In genomic region chr17:29683481-29683880, GRCh38 we compare ENCODE assay signal across 14 cellular contexts.
DNase-seq lines count a peak whose midpoint lies in the region; ATAC-seq and TF ChIP-seq lines count a peak whose summit lies in the region.
"Had no signal": no experiment of that assay in that cellular context is flagged by ENCODE, and none has a peak within 500 bp of the region (broad histone marks: within the 10 kb centered on the region; RNA-seq: fewer than 3 reads in every experiment).

No MANE protein-coding gene starts in this region.

- H3K4me1 ChIP-seq in BLaER1 (peaks cover 59% of the 10 kb centered on the region), Peyer's patch (peaks cover 0 to 8% (median 2%) of the 10 kb centered on the region in 4 donors), gastroesophageal sphincter (peaks cover 9 to 56% (median 10%) of the 10 kb centered on the region in 3 donors)

- H3K4me3 ChIP-seq in BLaER1 (no peak overlapping the region), Peyer's patch (no peak overlapping the region), gastroesophageal sphincter (no peak overlapping the region)
- H3K4me3 ChIP-seq: coronary artery had no signal

- TF ChIP-seq POLR2A in Peyer's patch (IDR thresholded peaks at IDR 0.05) (no peak), gastroesophageal sphincter (IDR thresholded peaks at IDR 0.05) (no peak)

- peak overlapping the region; percentile 76 for H3K4me2 ChIP-seq in BLaER1

- DNase-seq in Peyer's patch (no peak), pulmonary artery endothelial cell (ENCODE audit: low read depth, low spot score) (peak; percentile 4), NCI-H526 (lab: John Stamatoyannopoulos, UW) (no peak)
- no peak for DNase-seq in activated CD4-positive, CD25-positive, alpha-beta regulatory T cell (lab: John Stamatoyannopoulos, UW)
- DNase-seq: activated CD4-positive, alpha-beta T cell treated with anti-CD3 and anti-CD28 coated beads for 1 hour; DMS79; NCI-H1092; NCI-H2227 treated with DMSO at 0.1 percent for 48 hours; nephron progenitor cell had no signal

- peak overlapping the region; percentile 96 for H3K27ac ChIP-seq in BLaER1
- H3K27ac ChIP-seq in Peyer's patch, result peak overlapping the region in 3 of 4 donors; percentile 0 to 60 (median 56)
- H3K27ac ChIP-seq in gastroesophageal sphincter, result peak overlapping the region in 3 of 4 donors; percentile 0 to 49 (median 41)

- no peak for TF ChIP-seq EP300 in gastroesophageal sphincter (IDR thresholded peaks at IDR 0.05)

- H3K9me3 ChIP-seq in BLaER1 (no peaks in the 10 kb centered on the region), Peyer's patch (no peaks in the 10 kb centered on the region), gastroesophageal sphincter (no peaks in the 10 kb centered on the region)

- no peaks in the 10 kb centered on the region for H3K27me3 ChIP-seq in BLaER1
- H3K27me3 ChIP-seq in Peyer's patch, result no peaks in the 10 kb centered on the region
- no peaks in the 10 kb centered on the region for H3K27me3 ChIP-seq in gastroesophageal sphincter

- 71 to 75% methylated on average over 1 of the region's 1 CpG for WGBS in gastroesophageal sphincter (ENCODE audit: low coverage in 1 of 2), 2 donors

- H3K36me3 ChIP-seq in BLaER1 (peaks cover 36% of the 10 kb centered on the region), Peyer's patch (peaks cover 0 to 10% (median 0%) of the 10 kb centered on the region in 3 donors), gastroesophageal sphincter (peaks cover 0 to 9% of the 10 kb centered on the region in 2 donors)

- no peak for TF ChIP-seq CTCF in Peyer's patch (IDR thresholded peaks at IDR 0.05)
- TF ChIP-seq CTCF in gastroesophageal sphincter (IDR thresholded peaks at IDR 0.05), result no peak

- no peaks in the 10 kb centered on the region for H4K20me1 ChIP-seq in BLaER1

- peak overlapping the region; percentile 66; the same call in 1 of the 2 replicates for H3K9ac ChIP-seq in BLaER1

- ATAC-seq in gastroesophageal sphincter (no peak), HG02884 (IDR thresholded peaks at IDR 0.05; ENCODE audit: unreplicated experiment) (no peak), GM21515 (IDR thresholded peaks at IDR 0.05; ENCODE audit: unreplicated experiment) (no peak)

Comparison
In these comparisons a context has a peak if more than half of its experiments do, and no peak if none do; other contexts are left out.
1. H3K27ac ChIP-seq: peak in every context shown above with its lines; median percentile 96 in BLaER1; 56 in Peyer's patch; 41 in gastroesophageal sphincter.